1 cellular context compared by ENCODE assay signal in the genomic region with DNA sequence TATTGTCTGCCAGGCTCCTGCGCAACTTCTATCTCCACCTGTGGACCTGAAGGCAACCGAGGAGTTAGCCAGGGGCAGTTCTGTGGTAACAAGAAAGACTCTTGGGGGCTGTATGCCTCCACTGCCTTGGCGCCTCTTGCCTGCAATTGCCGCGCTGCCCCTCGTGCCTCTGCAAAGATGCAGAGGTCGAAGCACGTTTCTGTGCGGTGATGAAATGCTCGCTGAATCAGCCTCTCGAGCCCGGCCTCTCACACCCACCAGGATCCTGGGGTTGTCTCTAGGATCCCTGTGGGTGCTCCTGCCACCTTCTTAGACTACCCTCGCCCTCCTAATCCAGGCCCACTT.
TF ChIP-seq lines count a peak whose summit lies in the region.

No MANE protein-coding gene starts in this region.

TF ChIP-seq in WTC11, 78 proteins besides CTCF, POLR2A, EP300 and RAD21 (continued from another document and continues in another):
- TF ChIP-seq, protein P1, sequence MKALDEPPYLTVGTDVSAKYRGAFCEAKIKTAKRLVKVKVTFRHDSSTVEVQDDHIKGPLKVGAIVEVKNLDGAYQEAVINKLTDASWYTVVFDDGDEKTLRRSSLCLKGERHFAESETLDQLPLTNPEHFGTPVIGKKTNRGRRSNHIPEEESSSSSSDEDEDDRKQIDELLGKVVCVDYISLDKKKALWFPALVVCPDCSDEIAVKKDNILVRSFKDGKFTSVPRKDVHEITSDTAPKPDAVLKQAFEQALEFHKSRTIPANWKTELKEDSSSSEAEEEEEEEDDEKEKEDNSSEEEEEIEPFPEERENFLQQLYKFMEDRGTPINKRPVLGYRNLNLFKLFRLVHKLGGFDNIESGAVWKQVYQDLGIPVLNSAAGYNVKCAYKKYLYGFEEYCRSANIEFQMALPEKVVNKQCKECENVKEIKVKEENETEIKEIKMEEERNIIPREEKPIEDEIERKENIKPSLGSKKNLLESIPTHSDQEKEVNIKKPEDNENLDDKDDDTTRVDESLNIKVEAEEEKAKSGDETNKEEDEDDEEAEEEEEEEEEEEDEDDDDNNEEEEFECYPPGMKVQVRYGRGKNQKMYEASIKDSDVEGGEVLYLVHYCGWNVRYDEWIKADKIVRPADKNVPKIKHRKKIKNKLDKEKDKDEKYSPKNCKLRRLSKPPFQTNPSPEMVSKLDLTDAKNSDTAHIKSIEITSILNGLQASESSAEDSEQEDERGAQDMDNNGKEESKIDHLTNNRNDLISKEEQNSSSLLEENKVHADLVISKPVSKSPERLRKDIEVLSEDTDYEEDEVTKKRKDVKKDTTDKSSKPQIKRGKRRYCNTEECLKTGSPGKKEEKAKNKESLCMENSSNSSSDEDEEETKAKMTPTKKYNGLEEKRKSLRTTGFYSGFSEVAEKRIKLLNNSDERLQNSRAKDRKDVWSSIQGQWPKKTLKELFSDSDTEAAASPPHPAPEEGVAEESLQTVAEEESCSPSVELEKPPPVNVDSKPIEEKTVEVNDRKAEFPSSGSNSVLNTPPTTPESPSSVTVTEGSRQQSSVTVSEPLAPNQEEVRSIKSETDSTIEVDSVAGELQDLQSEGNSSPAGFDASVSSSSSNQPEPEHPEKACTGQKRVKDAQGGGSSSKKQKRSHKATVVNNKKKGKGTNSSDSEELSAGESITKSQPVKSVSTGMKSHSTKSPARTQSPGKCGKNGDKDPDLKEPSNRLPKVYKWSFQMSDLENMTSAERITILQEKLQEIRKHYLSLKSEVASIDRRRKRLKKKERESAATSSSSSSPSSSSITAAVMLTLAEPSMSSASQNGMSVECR (CRISPR knock-in tag; IDR thresholded peaks at IDR 0.05; ENCODE audit: borderline replicate concordance) = peak; percentile 43; the same call in 1 of the 2 replicates
- TF ChIP-seq, protein P2, sequence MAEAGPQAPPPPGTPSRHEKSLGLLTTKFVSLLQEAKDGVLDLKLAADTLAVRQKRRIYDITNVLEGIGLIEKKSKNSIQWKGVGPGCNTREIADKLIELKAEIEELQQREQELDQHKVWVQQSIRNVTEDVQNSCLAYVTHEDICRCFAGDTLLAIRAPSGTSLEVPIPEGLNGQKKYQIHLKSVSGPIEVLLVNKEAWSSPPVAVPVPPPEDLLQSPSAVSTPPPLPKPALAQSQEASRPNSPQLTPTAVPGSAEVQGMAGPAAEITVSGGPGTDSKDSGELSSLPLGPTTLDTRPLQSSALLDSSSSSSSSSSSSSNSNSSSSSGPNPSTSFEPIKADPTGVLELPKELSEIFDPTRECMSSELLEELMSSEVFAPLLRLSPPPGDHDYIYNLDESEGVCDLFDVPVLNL (CRISPR knock-in tag; IDR thresholded peaks at IDR 0.05; ENCODE audit: borderline replicate concordance, low read depth) = no peak
- TF ChIP-seq, protein P3, sequence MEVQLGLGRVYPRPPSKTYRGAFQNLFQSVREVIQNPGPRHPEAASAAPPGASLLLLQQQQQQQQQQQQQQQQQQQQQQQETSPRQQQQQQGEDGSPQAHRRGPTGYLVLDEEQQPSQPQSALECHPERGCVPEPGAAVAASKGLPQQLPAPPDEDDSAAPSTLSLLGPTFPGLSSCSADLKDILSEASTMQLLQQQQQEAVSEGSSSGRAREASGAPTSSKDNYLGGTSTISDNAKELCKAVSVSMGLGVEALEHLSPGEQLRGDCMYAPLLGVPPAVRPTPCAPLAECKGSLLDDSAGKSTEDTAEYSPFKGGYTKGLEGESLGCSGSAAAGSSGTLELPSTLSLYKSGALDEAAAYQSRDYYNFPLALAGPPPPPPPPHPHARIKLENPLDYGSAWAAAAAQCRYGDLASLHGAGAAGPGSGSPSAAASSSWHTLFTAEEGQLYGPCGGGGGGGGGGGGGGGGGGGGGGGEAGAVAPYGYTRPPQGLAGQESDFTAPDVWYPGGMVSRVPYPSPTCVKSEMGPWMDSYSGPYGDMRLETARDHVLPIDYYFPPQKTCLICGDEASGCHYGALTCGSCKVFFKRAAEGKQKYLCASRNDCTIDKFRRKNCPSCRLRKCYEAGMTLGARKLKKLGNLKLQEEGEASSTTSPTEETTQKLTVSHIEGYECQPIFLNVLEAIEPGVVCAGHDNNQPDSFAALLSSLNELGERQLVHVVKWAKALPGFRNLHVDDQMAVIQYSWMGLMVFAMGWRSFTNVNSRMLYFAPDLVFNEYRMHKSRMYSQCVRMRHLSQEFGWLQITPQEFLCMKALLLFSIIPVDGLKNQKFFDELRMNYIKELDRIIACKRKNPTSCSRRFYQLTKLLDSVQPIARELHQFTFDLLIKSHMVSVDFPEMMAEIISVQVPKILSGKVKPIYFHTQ (CRISPR knock-in tag; IDR thresholded peaks at IDR 0.05) = no peak
- TF ChIP-seq RORB (CRISPR knock-in tag; IDR thresholded peaks at IDR 0.05) (no peak), MXD4 (CRISPR knock-in tag; IDR thresholded peaks at IDR 0.05; ENCODE audit: borderline replicate concordance) (no peak), OVOL2 (CRISPR knock-in tag; IDR thresholded peaks at IDR 0.05; ENCODE audit: borderline replicate concordance) (no peak), ZNF416 (CRISPR knock-in tag; IDR thresholded peaks at IDR 0.05) (no peak), HMGA2 (CRISPR knock-in tag; IDR thresholded peaks at IDR 0.05) (no peak), KAT7 (CRISPR knock-in tag; IDR thresholded peaks at IDR 0.05; ENCODE audit: borderline replicate concordance) (no peak), ZNF263 (CRISPR knock-in tag; IDR thresholded peaks at IDR 0.05; ENCODE audit: low read depth) (no peak), SP1 (CRISPR knock-in tag; conservative IDR thresholded peaks at IDR 0.05) (no peak), ATF1 (CRISPR knock-in tag; IDR thresholded peaks at IDR 0.05) (no peak), NFE2L1 (CRISPR knock-in tag; IDR thresholded peaks at IDR 0.05) (peak; percentile 36; the same call in 1 of the 2 replicates), ESRRA (CRISPR knock-in tag; IDR thresholded peaks at IDR 0.05; ENCODE audit: borderline replicate concordance) (0 out of 2 replicates have a peak, but pooled peaks have one; percentile 69), ZNF219 (CRISPR knock-in tag; IDR thresholded peaks at IDR 0.05; ENCODE audit: borderline replicate concordance) (0 out of 2 replicates have a peak, but pooled peaks have one; percentile 67), CREM (CRISPR knock-in tag; IDR thresholded peaks at IDR 0.05) (no peak), NR1H2 (CRISPR knock-in tag; IDR thresholded peaks at IDR 0.05) (no peak), ZNF138 (CRISPR knock-in tag; conservative IDR thresholded peaks at IDR 0.05) (no peak), ZNF121 (CRISPR knock-in tag; IDR thresholded peaks at IDR 0.05) (no peak), ZNF317 (CRISPR knock-in tag; IDR thresholded peaks at IDR 0.05; ENCODE audit: borderline replicate concordance, low read depth) (no peak), SMAD3 (CRISPR knock-in tag; IDR thresholded peaks at IDR 0.05; ENCODE audit: borderline replicate concordance) (peak; percentile 86), SOX15 (CRISPR knock-in tag; IDR thresholded peaks at IDR 0.05) (no peak), IRF2 (CRISPR knock-in tag; IDR thresholded peaks at IDR 0.05; ENCODE audit: borderline replicate concordance, low read depth) (no peak)
- TF ChIP-seq, protein P4, sequence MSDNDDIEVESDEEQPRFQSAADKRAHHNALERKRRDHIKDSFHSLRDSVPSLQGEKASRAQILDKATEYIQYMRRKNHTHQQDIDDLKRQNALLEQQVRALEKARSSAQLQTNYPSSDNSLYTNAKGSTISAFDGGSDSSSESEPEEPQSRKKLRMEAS (CRISPR knock-in tag; IDR thresholded peaks at IDR 0.05) = peak; percentile 96
- TF ChIP-seq, protein P5, sequence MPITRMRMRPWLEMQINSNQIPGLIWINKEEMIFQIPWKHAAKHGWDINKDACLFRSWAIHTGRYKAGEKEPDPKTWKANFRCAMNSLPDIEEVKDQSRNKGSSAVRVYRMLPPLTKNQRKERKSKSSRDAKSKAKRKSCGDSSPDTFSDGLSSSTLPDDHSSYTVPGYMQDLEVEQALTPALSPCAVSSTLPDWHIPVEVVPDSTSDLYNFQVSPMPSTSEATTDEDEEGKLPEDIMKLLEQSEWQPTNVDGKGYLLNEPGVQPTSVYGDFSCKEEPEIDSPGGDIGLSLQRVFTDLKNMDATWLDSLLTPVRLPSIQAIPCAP (CRISPR knock-in tag; IDR thresholded peaks at IDR 0.05) = 0 out of 2 replicates have a peak, but pooled peaks have one; percentile 52
- TF ChIP-seq, protein P6, sequence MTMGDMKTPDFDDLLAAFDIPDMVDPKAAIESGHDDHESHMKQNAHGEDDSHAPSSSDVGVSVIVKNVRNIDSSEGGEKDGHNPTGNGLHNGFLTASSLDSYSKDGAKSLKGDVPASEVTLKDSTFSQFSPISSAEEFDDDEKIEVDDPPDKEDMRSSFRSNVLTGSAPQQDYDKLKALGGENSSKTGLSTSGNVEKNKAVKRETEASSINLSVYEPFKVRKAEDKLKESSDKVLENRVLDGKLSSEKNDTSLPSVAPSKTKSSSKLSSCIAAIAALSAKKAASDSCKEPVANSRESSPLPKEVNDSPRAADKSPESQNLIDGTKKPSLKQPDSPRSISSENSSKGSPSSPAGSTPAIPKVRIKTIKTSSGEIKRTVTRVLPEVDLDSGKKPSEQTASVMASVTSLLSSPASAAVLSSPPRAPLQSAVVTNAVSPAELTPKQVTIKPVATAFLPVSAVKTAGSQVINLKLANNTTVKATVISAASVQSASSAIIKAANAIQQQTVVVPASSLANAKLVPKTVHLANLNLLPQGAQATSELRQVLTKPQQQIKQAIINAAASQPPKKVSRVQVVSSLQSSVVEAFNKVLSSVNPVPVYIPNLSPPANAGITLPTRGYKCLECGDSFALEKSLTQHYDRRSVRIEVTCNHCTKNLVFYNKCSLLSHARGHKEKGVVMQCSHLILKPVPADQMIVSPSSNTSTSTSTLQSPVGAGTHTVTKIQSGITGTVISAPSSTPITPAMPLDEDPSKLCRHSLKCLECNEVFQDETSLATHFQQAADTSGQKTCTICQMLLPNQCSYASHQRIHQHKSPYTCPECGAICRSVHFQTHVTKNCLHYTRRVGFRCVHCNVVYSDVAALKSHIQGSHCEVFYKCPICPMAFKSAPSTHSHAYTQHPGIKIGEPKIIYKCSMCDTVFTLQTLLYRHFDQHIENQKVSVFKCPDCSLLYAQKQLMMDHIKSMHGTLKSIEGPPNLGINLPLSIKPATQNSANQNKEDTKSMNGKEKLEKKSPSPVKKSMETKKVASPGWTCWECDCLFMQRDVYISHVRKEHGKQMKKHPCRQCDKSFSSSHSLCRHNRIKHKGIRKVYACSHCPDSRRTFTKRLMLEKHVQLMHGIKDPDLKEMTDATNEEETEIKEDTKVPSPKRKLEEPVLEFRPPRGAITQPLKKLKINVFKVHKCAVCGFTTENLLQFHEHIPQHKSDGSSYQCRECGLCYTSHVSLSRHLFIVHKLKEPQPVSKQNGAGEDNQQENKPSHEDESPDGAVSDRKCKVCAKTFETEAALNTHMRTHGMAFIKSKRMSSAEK (CRISPR knock-in tag; IDR thresholded peaks at IDR 0.05; ENCODE audit: borderline replicate concordance) = no peak
- TF ChIP-seq, protein P7, sequence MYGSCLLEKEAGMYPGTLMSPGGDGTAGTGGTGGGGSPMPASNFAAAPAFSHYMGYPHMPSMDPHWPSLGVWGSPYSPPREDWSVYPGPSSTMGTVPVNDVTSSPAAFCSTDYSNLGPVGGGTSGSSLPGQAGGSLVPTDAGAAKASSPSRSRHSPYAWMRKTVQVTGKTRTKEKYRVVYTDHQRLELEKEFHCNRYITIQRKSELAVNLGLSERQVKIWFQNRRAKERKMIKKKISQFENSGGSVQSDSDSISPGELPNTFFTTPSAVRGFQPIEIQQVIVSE (CRISPR knock-in tag; IDR thresholded peaks at IDR 0.05; ENCODE audit: borderline replicate concordance) = no peak
- TF ChIP-seq, protein P8, sequence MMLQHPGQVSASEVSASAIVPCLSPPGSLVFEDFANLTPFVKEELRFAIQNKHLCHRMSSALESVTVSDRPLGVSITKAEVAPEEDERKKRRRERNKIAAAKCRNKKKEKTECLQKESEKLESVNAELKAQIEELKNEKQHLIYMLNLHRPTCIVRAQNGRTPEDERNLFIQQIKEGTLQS (CRISPR knock-in tag; conservative IDR thresholded peaks at IDR 0.05) = peak; percentile 50; the same call in 1 of the 2 replicates
- TF ChIP-seq, protein P9, sequence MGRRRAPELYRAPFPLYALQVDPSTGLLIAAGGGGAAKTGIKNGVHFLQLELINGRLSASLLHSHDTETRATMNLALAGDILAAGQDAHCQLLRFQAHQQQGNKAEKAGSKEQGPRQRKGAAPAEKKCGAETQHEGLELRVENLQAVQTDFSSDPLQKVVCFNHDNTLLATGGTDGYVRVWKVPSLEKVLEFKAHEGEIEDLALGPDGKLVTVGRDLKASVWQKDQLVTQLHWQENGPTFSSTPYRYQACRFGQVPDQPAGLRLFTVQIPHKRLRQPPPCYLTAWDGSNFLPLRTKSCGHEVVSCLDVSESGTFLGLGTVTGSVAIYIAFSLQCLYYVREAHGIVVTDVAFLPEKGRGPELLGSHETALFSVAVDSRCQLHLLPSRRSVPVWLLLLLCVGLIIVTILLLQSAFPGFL (CRISPR knock-in tag; IDR thresholded peaks at IDR 0.05; ENCODE audit: borderline replicate concordance) = no peak
- TF ChIP-seq, protein P10, sequence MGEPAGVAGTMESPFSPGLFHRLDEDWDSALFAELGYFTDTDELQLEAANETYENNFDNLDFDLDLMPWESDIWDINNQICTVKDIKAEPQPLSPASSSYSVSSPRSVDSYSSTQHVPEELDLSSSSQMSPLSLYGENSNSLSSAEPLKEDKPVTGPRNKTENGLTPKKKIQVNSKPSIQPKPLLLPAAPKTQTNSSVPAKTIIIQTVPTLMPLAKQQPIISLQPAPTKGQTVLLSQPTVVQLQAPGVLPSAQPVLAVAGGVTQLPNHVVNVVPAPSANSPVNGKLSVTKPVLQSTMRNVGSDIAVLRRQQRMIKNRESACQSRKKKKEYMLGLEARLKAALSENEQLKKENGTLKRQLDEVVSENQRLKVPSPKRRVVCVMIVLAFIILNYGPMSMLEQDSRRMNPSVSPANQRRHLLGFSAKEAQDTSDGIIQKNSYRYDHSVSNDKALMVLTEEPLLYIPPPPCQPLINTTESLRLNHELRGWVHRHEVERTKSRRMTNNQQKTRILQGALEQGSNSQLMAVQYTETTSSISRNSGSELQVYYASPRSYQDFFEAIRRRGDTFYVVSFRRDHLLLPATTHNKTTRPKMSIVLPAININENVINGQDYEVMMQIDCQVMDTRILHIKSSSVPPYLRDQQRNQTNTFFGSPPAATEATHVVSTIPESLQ (CRISPR knock-in tag; IDR thresholded peaks at IDR 0.05) = no peak
- TF ChIP-seq, protein P11, sequence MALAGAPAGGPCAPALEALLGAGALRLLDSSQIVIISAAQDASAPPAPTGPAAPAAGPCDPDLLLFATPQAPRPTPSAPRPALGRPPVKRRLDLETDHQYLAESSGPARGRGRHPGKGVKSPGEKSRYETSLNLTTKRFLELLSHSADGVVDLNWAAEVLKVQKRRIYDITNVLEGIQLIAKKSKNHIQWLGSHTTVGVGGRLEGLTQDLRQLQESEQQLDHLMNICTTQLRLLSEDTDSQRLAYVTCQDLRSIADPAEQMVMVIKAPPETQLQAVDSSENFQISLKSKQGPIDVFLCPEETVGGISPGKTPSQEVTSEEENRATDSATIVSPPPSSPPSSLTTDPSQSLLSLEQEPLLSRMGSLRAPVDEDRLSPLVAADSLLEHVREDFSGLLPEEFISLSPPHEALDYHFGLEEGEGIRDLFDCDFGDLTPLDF (CRISPR knock-in tag; IDR thresholded peaks at IDR 0.05) = peak; percentile 70; the same call in 1 of the 2 replicates
- TF ChIP-seq, protein P12, sequence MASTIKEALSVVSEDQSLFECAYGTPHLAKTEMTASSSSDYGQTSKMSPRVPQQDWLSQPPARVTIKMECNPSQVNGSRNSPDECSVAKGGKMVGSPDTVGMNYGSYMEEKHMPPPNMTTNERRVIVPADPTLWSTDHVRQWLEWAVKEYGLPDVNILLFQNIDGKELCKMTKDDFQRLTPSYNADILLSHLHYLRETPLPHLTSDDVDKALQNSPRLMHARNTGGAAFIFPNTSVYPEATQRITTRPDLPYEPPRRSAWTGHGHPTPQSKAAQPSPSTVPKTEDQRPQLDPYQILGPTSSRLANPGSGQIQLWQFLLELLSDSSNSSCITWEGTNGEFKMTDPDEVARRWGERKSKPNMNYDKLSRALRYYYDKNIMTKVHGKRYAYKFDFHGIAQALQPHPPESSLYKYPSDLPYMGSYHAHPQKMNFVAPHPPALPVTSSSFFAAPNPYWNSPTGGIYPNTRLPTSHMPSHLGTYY (CRISPR knock-in tag; IDR thresholded peaks at IDR 0.05) = no peak
